ENCODE assay signal across 8 cellular contexts in the genomic region with DNA sequence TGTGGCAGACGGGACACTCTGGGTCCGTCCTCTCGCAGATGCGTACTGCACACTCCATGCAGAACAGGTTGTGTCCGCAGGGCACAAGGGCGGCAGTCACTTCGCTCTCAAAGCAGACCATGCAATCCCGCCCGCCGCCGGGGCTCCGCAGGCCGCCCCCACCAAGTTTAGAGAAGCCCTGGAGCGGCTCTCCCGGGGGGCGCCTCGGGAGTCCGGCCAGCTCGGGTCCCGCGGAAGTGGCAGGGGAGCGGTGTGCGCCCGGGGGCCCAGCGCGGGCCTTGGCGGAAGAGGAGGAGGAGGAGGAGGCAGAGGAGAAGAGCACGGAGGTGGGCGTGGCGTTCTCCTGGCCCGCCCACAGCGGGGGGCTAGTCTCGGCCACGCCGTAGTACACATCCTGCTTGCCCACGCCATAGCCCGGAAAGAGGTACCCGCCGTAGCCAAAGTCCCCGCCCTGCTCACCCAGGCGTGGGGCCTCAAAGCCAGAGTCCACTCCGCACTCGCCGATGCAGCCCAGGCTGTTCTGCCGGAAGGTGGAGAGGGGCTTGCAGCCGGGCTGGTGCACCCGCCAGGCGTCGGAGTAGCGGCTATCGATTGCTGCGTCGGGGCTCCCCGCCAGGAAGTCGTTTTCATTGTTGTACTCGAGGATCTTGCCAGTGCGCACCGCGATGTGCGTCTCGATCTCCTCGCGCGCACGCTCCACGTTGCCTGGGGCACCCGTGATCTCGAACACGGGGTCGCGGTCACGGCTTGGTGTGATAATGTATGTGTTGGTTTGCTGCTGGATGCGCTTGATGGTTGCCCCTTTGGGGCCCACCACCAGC. TPM values are rescaled to one million over a fixed set of nuclear protein-coding genes. Genes with fewer than 3 reads are reported as not detected.
DNase-seq lines count a peak whose midpoint lies in the region; ATAC-seq, FAIRE-seq and TF ChIP-seq lines count a peak whose summit lies in the region.

No MANE protein-coding gene starts in this region.

- POLR2A ChIA-PET in H1 (lab: Charles Lee; ENCODE audit: partially characterized antibody): interaction anchor here (0.8 to 9.7 kb wide), 3 partner anchors 18 to 108 kb away, joined by 3 to 88 read pairs (median 5); partner anchors contain the start of gene RAB25

- peak overlapping the region; percentile 91; the same call in 1 of the 2 replicates for H2BK12ac ChIP-seq in H1 (ENCODE audit: low read depth, low read length)

- H3K23ac ChIP-seq in H1 (ENCODE audit: insufficient read length): no peak overlapping the region

- H3K36me3 ChIP-seq in BE2C: peaks cover 41% of the 10 kb centered on the region
- peaks cover 4 to 34% (median 10%) of the 10 kb centered on the region in 4 experiments; a peak in 6 of 8 replicates for H3K36me3 ChIP-seq in H1 (ENCODE audit: control insufficient read depth in 2 of 4, insufficient read depth in 4 of 4, low read length in 3 of 4)
- H3K36me3 ChIP-seq in muscle layer of colon (ENCODE audit: insufficient read depth, low read length): no peaks in the 10 kb centered on the region

- peak overlapping the region; percentile 91 for H3K18ac ChIP-seq in H1 (ENCODE audit: extremely low read depth, low read length)

- WGBS in H1 (ENCODE audit: extremely low coverage in 1 of 2, insufficient coverage in 1 of 2, insufficient read length in 1 of 2, insufficient replicate concordance in 2 of 2, low coverage in 1 of 2, low lambda C conversion rate in 2 of 2, missing lambda C conversion rate in 1 of 2), 2 experiments: 54% methylated on average over 60 of the region's 73 CpGs; no CpG with 5 or more reads in 1 of the 2 experiments

- TF ChIP-seq POLR2A in H1 (IDR thresholded peaks at IDR 0.05; ENCODE audit: control extremely low read depth in 1 of 2, low read depth in 2 of 2, low read length in 2 of 2): no peak

- peaks cover 12% of the 10 kb centered on the region for H3K23me2 ChIP-seq in H1 (ENCODE audit: low read depth, low read length)

- DNase-seq in BE2C (peak; percentile 50), H1 (ENCODE audit: low read depth in 1 of 2, low spot score in 2 of 2) (peak in 1 of 2 experiments; percentile 84), HCEC 1CT (no peak), COLO829 (ENCODE audit: low spot score) (no peak), DMS79 (lab: John Stamatoyannopoulos, UW) (no peak)
- no peak for DNase-seq in stimulated activated CD4-positive, alpha-beta T cell treated with anti-CD3 and anti-CD28 coated beads, Interleukin-4, amount 100 ng/mL, for 24 hours

- H3K56ac ChIP-seq in H1 (replicated peaks; ENCODE audit: insufficient read length, low read depth, low read length): no peak overlapping the region

- peak overlapping the region; percentile 47 to 79 for H3K4me2 ChIP-seq in H1 (ENCODE audit: insufficient read depth in 1 of 2, low read depth in 2 of 2, low read length in 2 of 2)

- H3K4me3 ChIP-seq in BE2C (ENCODE audit: low read depth, low read length) (no peak overlapping the region; the same call in 1 of the 2 replicates), H1 (ENCODE audit: extremely low read depth in 1 of 4, insufficient read depth in 2 of 4, low read depth in 3 of 4, low read length in 4 of 4) (peak overlapping the region in 3 of 4 experiments; percentile 2 to 44 (median 4); a peak in 5 of 8 replicates), muscle layer of colon (ENCODE audit: low read depth in 1 of 2, low read length in 2 of 2) (peak overlapping the region; percentile 31 to 68)

- FAIRE-seq in H1 (lab: Jason Lieb, UNC): no peak

- H2BK15ac ChIP-seq in H1 (ENCODE audit: low read length): peak overlapping the region; percentile 99

- H3K79me2 ChIP-seq in H1 (ENCODE audit: control insufficient read depth in 1 of 2, insufficient read depth in 2 of 2, low read length in 2 of 2): peaks cover 19 to 63% of the 10 kb centered on the region in 2 experiments

- H3K9ac ChIP-seq in H1 (replicated peaks in 1 of 4; ENCODE audit: extremely low read depth in 1 of 4, low read depth in 3 of 4, low read length in 3 of 4) (peak overlapping the region in 1 of 4 experiments; percentile 26; a peak in 1 of 7 replicates), muscle layer of colon (ENCODE audit: low read length) (peak overlapping the region; percentile 40)

- no peaks in the 10 kb centered on the region for H3K27me3 ChIP-seq in BE2C
- H3K27me3 ChIP-seq in H1 (replicated peaks in 1 of 4; ENCODE audit: control insufficient read depth in 3 of 4, extremely low read depth in 1 of 4, insufficient read depth in 3 of 4, low read length in 3 of 4): no peaks in the 10 kb centered on the region
- no peaks in the 10 kb centered on the region for H3K27me3 ChIP-seq in muscle layer of colon (ENCODE audit: control insufficient read depth in 1 of 2, insufficient read depth in 2 of 2, low read length in 2 of 2)

- H3K9me3 ChIP-seq in BE2C (no peaks in the 10 kb centered on the region), H1 (ENCODE audit: insufficient read depth in 2 of 2, low read depth in 1 of 2, low read length in 1 of 2) (no peaks in the 10 kb centered on the region), muscle layer of colon (ENCODE audit: low read length) (no peaks in the 10 kb centered on the region)

- H2BK20ac ChIP-seq in H1 (ENCODE audit: low read length): peak overlapping the region; percentile 80

- H2AFZ ChIP-seq in H1 (ENCODE audit: low read length): no peak overlapping the region

- H2BK5ac ChIP-seq in H1 (ENCODE audit: low read depth, low read length): peak overlapping the region; percentile 92

- peak overlapping the region; percentile 95 for H2AK5ac ChIP-seq in H1 (ENCODE audit: low read depth, low read length)

- H3K4me1 ChIP-seq in BE2C (peaks cover 5% of the 10 kb centered on the region; the same call in 1 of the 2 replicates), H1 (replicated peaks in 1 of 4; ENCODE audit: control insufficient read depth in 3 of 4, insufficient read depth in 4 of 4, low read length in 3 of 4) (peaks cover 24 to 57% (median 47%) of the 10 kb centered on the region in 4 experiments), muscle layer of colon (ENCODE audit: insufficient read depth, low read length) (peaks cover 11% of the 10 kb centered on the region)

- no peak for TF ChIP-seq RAD21 in H1 (IDR thresholded peaks at IDR 0.05 in 1 of 2, conservative IDR thresholded peaks at IDR 0.05 in 1 of 2; ENCODE audit: low read depth in 2 of 2, low read length in 2 of 2)

- TF ChIP-seq CTCF in BE2C (IDR thresholded peaks at IDR 0.05; ENCODE audit: low read depth, low read length) (no peak), H1 (IDR thresholded peaks at IDR 0.05; ENCODE audit: control extremely low read depth in 1 of 3, insufficient read depth in 1 of 3, low read depth in 1 of 3, low read length in 3 of 3) (no peak)

- H3K27ac ChIP-seq in H1 (ENCODE audit: low read depth, low read length): peak overlapping the region; percentile 53; the same call in 1 of the 2 replicates
- H3K27ac ChIP-seq in muscle layer of colon (ENCODE audit: low read depth, low read length): peak overlapping the region; percentile 27

- peak overlapping the region; percentile 52 for H2BK120ac ChIP-seq in H1 (replicated peaks; ENCODE audit: low read depth, low read length)

- H4K8ac ChIP-seq in H1 (ENCODE audit: extremely low read depth, insufficient read depth, low read length): peak overlapping the region; percentile 47

- H4K5ac ChIP-seq in H1 (ENCODE audit: insufficient read length, low read depth, low read length): peak overlapping the region; percentile 34

- H3K4ac ChIP-seq in H1 (replicated peaks; ENCODE audit: insufficient read length, low read depth, low read length): peak overlapping the region; percentile 63

- TF ChIP-seq EP300 in H1 (IDR thresholded peaks at IDR 0.05; ENCODE audit: borderline replicate concordance in 1 of 2, low read depth in 2 of 2, low read length in 2 of 2): no peak

- peaks cover 10 to 33% of the 10 kb centered on the region in 2 experiments for H4K20me1 ChIP-seq in H1 (replicated peaks in 1 of 2; ENCODE audit: control insufficient read depth in 1 of 2, insufficient read depth in 2 of 2, low read length in 2 of 2)

- H4K91ac ChIP-seq in H1 (replicated peaks; ENCODE audit: insufficient read length, low read length): peak overlapping the region; percentile 96

- H3K14ac ChIP-seq in H1 (ENCODE audit: insufficient read length): no peak overlapping the region

- peaks cover 21% of the 10 kb centered on the region for H3K79me1 ChIP-seq in H1 (ENCODE audit: low read depth, low read length)

- CTCF ChIA-PET in H1 (lab: Charles Lee; ENCODE audit: partially characterized antibody): interaction anchor here (1.3 to 2.5 kb wide), 2 partner anchors 9 to 12 kb away, joined by 3 to 33 read pairs; no protein-coding TSS in a partner anchor

- peak; percentile 70 for ATAC-seq in HG02642 (IDR thresholded peaks at IDR 0.05; ENCODE audit: poor library complexity, unreplicated experiment)

RNA-seq across cellular contexts. Expression of gene MEX3A, which starts 5.4 kb away (rescaled TPM):
- polyA plus RNA-seq in BE2C (2012; ENCODE audit: insufficient read depth, insufficient read length, low read depth): 66.0 TPM
- total RNA-seq in H1 (2021; fragmentation: NEBNext Ultra II Directional; extraction: Animal tissue kit (Norgen Biotek cat#: 25700)): 52.4 and 54.7 TPM in 2 replicates
- polyA plus RNA-seq in H1 (2011; rRNA removed): 34.1 and 43.5 TPM in 2 replicates
- 30.7 TPM for polyA plus RNA-seq in H1 (2011; cell fraction: cytosol; rRNA removed)
- 122 TPM for polyA plus RNA-seq in H1 (2011; cell fraction: nucleus; rRNA removed)
- 42.2 to 51.4 TPM (median 46.7 TPM) in 4 replicates for polyA plus RNA-seq in H1 (2012, experiment 1 of 2)
- polyA plus RNA-seq in H1 (2012, experiment 2 of 2): 37.7 TPM
- 50.4 TPM for polyA plus RNA-seq in H1 (2013, experiment 1 of 2)
- polyA plus RNA-seq in H1 (2013, experiment 2 of 2): 45.1 TPM
- polyA minus RNA-seq in H1 (2011; rRNA and poly(A)+ RNA removed): 43.0 and 47.3 TPM in 2 replicates
- 55.2 TPM for polyA minus RNA-seq in H1 (2011; cell fraction: cytosol; rRNA and poly(A)+ RNA removed)
- polyA minus RNA-seq in H1 (2011; cell fraction: nucleus; rRNA and poly(A)+ RNA removed): 107 TPM

RNA-seq across cellular contexts. Expression of gene RAB25, which starts 15.9 kb away (rescaled TPM):
- polyA plus RNA-seq in BE2C (2012; ENCODE audit: insufficient read depth, insufficient read length, low read depth): 0.62 TPM
- total RNA-seq in H1 (2021; fragmentation: NEBNext Ultra II Directional; extraction: Animal tissue kit (Norgen Biotek cat#: 25700)): 34.8 and 38.5 TPM in 2 replicates
- 98.2 and 117 TPM in 2 replicates for polyA plus RNA-seq in H1 (2011; rRNA removed)
- polyA plus RNA-seq in H1 (2011; cell fraction: cytosol; rRNA removed): 110 TPM
- 61.3 TPM for polyA plus RNA-seq in H1 (2011; cell fraction: nucleus; rRNA removed)
- 66.9 to 78.3 TPM (median 74.1 TPM) in 4 replicates for polyA plus RNA-seq in H1 (2012, experiment 1 of 2)
- polyA plus RNA-seq in H1 (2012, experiment 2 of 2): 91.5 TPM
- 48.0 TPM for polyA plus RNA-seq in H1 (2013, experiment 1 of 2)
- 50.7 TPM for polyA plus RNA-seq in H1 (2013, experiment 2 of 2)
- 50.6 and 52.5 TPM in 2 replicates for polyA minus RNA-seq in H1 (2011; rRNA and poly(A)+ RNA removed)
- 24.8 TPM for polyA minus RNA-seq in H1 (2011; cell fraction: cytosol; rRNA and poly(A)+ RNA removed)
- polyA minus RNA-seq in H1 (2011; cell fraction: nucleus; rRNA and poly(A)+ RNA removed): 19.2 TPM

RNA-seq across cellular contexts. Expression of gene LAMTOR2, which starts 22.2 kb away (rescaled TPM):
- 192 TPM for polyA plus RNA-seq in BE2C (2012; ENCODE audit: insufficient read depth, insufficient read length, low read depth)
- total RNA-seq in H1 (2021; fragmentation: NEBNext Ultra II Directional; extraction: Animal tissue kit (Norgen Biotek cat#: 25700)): 50.5 and 54.7 TPM in 2 replicates
- 122 and 131 TPM in 2 replicates for polyA plus RNA-seq in H1 (2011; rRNA removed)
- 109 TPM for polyA plus RNA-seq in H1 (2011; cell fraction: cytosol; rRNA removed)
- 74.9 TPM for polyA plus RNA-seq in H1 (2011; cell fraction: nucleus; rRNA removed)
- polyA plus RNA-seq in H1 (2012, experiment 1 of 2): 77.2 to 105 TPM (median 92.7 TPM) in 4 replicates
- 70.5 TPM for polyA plus RNA-seq in H1 (2012, experiment 2 of 2)
- polyA plus RNA-seq in H1 (2013, experiment 1 of 2): 63.5 TPM
- 69.2 TPM for polyA plus RNA-seq in H1 (2013, experiment 2 of 2)
- 18.2 and 23.3 TPM in 2 replicates for polyA minus RNA-seq in H1 (2011; rRNA and poly(A)+ RNA removed)
- polyA minus RNA-seq in H1 (2011; cell fraction: cytosol; rRNA and poly(A)+ RNA removed): 14.1 TPM
- polyA minus RNA-seq in H1 (2011; cell fraction: nucleus; rRNA and poly(A)+ RNA removed): 22.4 TPM

RNA-seq across cellular contexts. Expression of gene UBQLN4, which starts 23.2 kb away (rescaled TPM):
- polyA plus RNA-seq in BE2C (2012; ENCODE audit: insufficient read depth, insufficient read length, low read depth): 49.7 TPM
- 37.7 and 39.8 TPM in 2 replicates for total RNA-seq in H1 (2021; fragmentation: NEBNext Ultra II Directional; extraction: Animal tissue kit (Norgen Biotek cat#: 25700))
- 47.8 and 52.0 TPM in 2 replicates for polyA plus RNA-seq in H1 (2011; rRNA removed)
- 40.8 TPM for polyA plus RNA-seq in H1 (2011; cell fraction: cytosol; rRNA removed)
- polyA plus RNA-seq in H1 (2011; cell fraction: nucleus; rRNA removed): 76.1 TPM
- polyA plus RNA-seq in H1 (2012, experiment 1 of 2): 42.4 to 49.0 TPM (median 44.7 TPM) in 4 replicates
- polyA plus RNA-seq in H1 (2012, experiment 2 of 2): 40.6 TPM
- 26.1 TPM for polyA plus RNA-seq in H1 (2013, experiment 1 of 2)
- 26.7 TPM for polyA plus RNA-seq in H1 (2013, experiment 2 of 2)
- 48.9 and 53.6 TPM in 2 replicates for polyA minus RNA-seq in H1 (2011; rRNA and poly(A)+ RNA removed)
- 31.0 TPM for polyA minus RNA-seq in H1 (2011; cell fraction: cytosol; rRNA and poly(A)+ RNA removed)
- polyA minus RNA-seq in H1 (2011; cell fraction: nucleus; rRNA and poly(A)+ RNA removed): 29.2 TPM

RNA-seq across cellular contexts. Expression of gene LMNA, which starts 37.7 kb away (rescaled TPM):
- 312 TPM for polyA plus RNA-seq in BE2C (2012; ENCODE audit: insufficient read depth, insufficient read length, low read depth)
- total RNA-seq in H1 (2021; fragmentation: NEBNext Ultra II Directional; extraction: Animal tissue kit (Norgen Biotek cat#: 25700)): 46.8 and 48.0 TPM in 2 replicates
- polyA plus RNA-seq in H1 (2011; rRNA removed): 25.8 and 38.3 TPM in 2 replicates
- 33.6 TPM for polyA plus RNA-seq in H1 (2011; cell fraction: cytosol; rRNA removed)
- 78.1 TPM for polyA plus RNA-seq in H1 (2011; cell fraction: nucleus; rRNA removed)
- 36.7 to 43.4 TPM (median 39.1 TPM) in 4 replicates for polyA plus RNA-seq in H1 (2012, experiment 1 of 2)
- polyA plus RNA-seq in H1 (2012, experiment 2 of 2): 56.7 TPM
- polyA plus RNA-seq in H1 (2013, experiment 1 of 2): 34.7 TPM
- polyA plus RNA-seq in H1 (2013, experiment 2 of 2): 32.6 TPM
- 15.1 and 20.9 TPM in 2 replicates for polyA minus RNA-seq in H1 (2011; rRNA and poly(A)+ RNA removed)
- 33.7 TPM for polyA minus RNA-seq in H1 (2011; cell fraction: cytosol; rRNA and poly(A)+ RNA removed)
- polyA minus RNA-seq in H1 (2011; cell fraction: nucleus; rRNA and poly(A)+ RNA removed): 28.1 TPM
